In the genomic region with DNA sequence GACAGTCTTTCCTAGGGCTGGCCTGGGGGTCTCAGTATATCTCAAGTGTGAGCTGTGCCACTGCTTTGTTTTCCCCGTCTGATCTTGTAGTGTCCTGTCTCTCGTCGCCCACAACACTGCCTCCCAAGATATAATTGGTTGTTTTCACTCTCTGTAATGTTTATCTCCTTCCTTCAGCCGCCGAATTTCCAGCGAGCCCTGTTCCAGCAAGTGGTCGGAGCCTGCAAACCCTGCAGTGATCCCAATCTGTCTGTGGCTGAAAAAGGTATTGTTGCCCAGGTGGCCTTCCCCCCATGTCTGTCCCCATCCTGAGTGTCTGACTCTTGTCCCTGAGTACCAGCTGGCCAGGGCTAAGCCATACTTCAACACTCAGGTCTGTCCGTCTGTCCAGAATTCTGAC, we compare ENCODE assay signal across 21 cellular contexts.
"Had no signal": no experiment of that assay in that cellular context is flagged by ENCODE, and none has a peak within 500 bp of the region (broad histone marks: within the 10 kb centered on the region; RNA-seq: fewer than 3 reads in every experiment).

No MANE protein-coding gene starts in this region.

- H3K4me3 ChIP-seq: Peyer's patch had no signal

- H3K4me1 ChIP-seq: Peyer's patch had no signal

- H3K27ac Mint-ChIP-seq: activated CD4-positive, alpha-beta memory T cell treated with anti-CD3 and anti-CD28 coated beads, Interleukin-2, amount 10 ng/mL, durations not matched to agents 7 days and 5 days; activated naive CD4-positive, alpha-beta T cell treated with anti-CD3 and anti-CD28 coated beads, Interleukin-2, amount 10 ng/mL, durations not matched to agents 7 days and 5 days; activated naive CD8-positive, alpha-beta T cell treated with anti-CD3 and anti-CD28 coated beads for 36 hours; activated T-helper 1 cell treated with anti-CD3 and anti-CD28 coated beads, Interleukin-12 subunit alpha, Interleukin-12 subunit beta, Interleukin-2, Interleukin-4 antibody, amounts not matched to agents 30 ng/mL and 10 ng/mL and 1 ng/mL, durations not matched to agents 14 hours and 24 hours and 36 hours; T-helper 17 cell; WTC11 had no signal

- H3K4me3 Mint-ChIP-seq: activated CD4-positive, alpha-beta memory T cell treated with anti-CD3 and anti-CD28 coated beads, Interleukin-2, amount 10 ng/mL, durations not matched to agents 7 days and 5 days; activated naive CD4-positive, alpha-beta T cell treated with anti-CD3 and anti-CD28 coated beads, Interleukin-2, amount 10 ng/mL, durations not matched to agents 7 days and 5 days; activated naive CD8-positive, alpha-beta T cell treated with anti-CD3 and anti-CD28 coated beads for 36 hours; activated T-helper 1 cell treated with anti-CD3 and anti-CD28 coated beads, Interleukin-12 subunit alpha, Interleukin-12 subunit beta, Interleukin-2, Interleukin-4 antibody, amounts not matched to agents 30 ng/mL and 10 ng/mL and 1 ng/mL, durations not matched to agents 14 hours and 24 hours and 36 hours; T-helper 17 cell; WTC11 had no signal

- H3K9me3 ChIP-seq: Peyer's patch had no signal

- ATAC-seq: T-helper 17 cell, WTC11 had no signal

- DNase-seq: activated CD4-positive, alpha-beta memory T cell treated with anti-CD3 and anti-CD28 coated beads, Interleukin-2, amount 10 ng/mL, durations not matched to agents 7 days and 5 days; activated CD4-positive, alpha-beta T cell treated with anti-CD3 and anti-CD28 coated beads, Interleukin-2, amount 50 U/mL, for 1 hour; activated gamma-delta T cell treated with Interleukin-2 at 50 U/mL for 16 hours; activated naive CD4-positive, alpha-beta T cell treated with anti-CD3 and anti-CD28 coated beads, Interleukin-2, amount 10 ng/mL, durations not matched to agents 7 days and 5 days; activated naive CD8-positive, alpha-beta T cell treated with anti-CD3 and anti-CD28 coated beads for 36 hours; activated T-cell treated with anti-CD3 and anti-CD28 coated beads, Interleukin-2, amount 50 U/mL, for 1 hour; Kasumi-1; KBM-7; NCI-H1105 treated with DMSO at 0.1 percent for 48 hours; NCI-H1436 treated with DMSO at 0.1 percent for 48 hours; NCI-H187; NCI-H2081 treated with DMSO at 0.1 percent for 48 hours; NCI-H446; NCI-H524; SHP77 treated with DMSO at 0.1 percent for 48 hours; T-helper 17 cell; T-helper 9 cell had no signal

- H3K27me3 ChIP-seq: Peyer's patch had no signal

- H3K36me3 Mint-ChIP-seq: activated naive CD4-positive, alpha-beta T cell treated with anti-CD3 and anti-CD28 coated beads, Interleukin-2, amount 10 ng/mL, durations not matched to agents 7 days and 5 days; activated naive CD8-positive, alpha-beta T cell treated with anti-CD3 and anti-CD28 coated beads for 36 hours; WTC11 had no signal

- H3K27me3 Mint-ChIP-seq: activated CD4-positive, alpha-beta memory T cell treated with anti-CD3 and anti-CD28 coated beads, Interleukin-2, amount 10 ng/mL, durations not matched to agents 7 days and 5 days; activated naive CD8-positive, alpha-beta T cell treated with anti-CD3 and anti-CD28 coated beads for 36 hours; T-helper 17 cell had no signal

- H3K9me3 Mint-ChIP-seq: activated CD4-positive, alpha-beta memory T cell treated with anti-CD3 and anti-CD28 coated beads, Interleukin-2, amount 10 ng/mL, durations not matched to agents 7 days and 5 days; activated naive CD4-positive, alpha-beta T cell treated with anti-CD3 and anti-CD28 coated beads, Interleukin-2, amount 10 ng/mL, durations not matched to agents 7 days and 5 days; activated naive CD8-positive, alpha-beta T cell treated with anti-CD3 and anti-CD28 coated beads for 36 hours; activated T-helper 1 cell treated with anti-CD3 and anti-CD28 coated beads, Interleukin-12 subunit alpha, Interleukin-12 subunit beta, Interleukin-2, Interleukin-4 antibody, amounts not matched to agents 30 ng/mL and 10 ng/mL and 1 ng/mL, durations not matched to agents 14 hours and 24 hours and 36 hours; WTC11 had no signal

- H3K27ac ChIP-seq: Peyer's patch, RWPE1 had no signal

- H3K4me1 Mint-ChIP-seq: WTC11 had no signal

- H3K36me3 ChIP-seq: Peyer's patch had no signal
